8 cellular contexts compared by ENCODE assay signal in genomic region chr10:106705576-106706526, GRCh38.
DNase-seq lines count a peak whose midpoint lies in the region; ATAC-seq and TF ChIP-seq lines count a peak whose summit lies in the region.

No MANE protein-coding gene starts in this region.

- no peak overlapping the region for H3K27ac ChIP-seq in A673 (ENCODE audit: low read depth, low read length, poor library complexity, severe bottlenecking)
- no peak overlapping the region for H3K27ac ChIP-seq in psoas muscle

- H3K36me3 Mint-ChIP-seq in HFFc6 (ENCODE audit: low read depth): no peaks in the 10 kb centered on the region
- H3K36me3 Mint-ChIP-seq in activated CD4-positive, alpha-beta memory T cell treated with anti-CD3 and anti-CD28 coated beads, Interleukin-2, amount 10 ng/mL, durations not matched to agents 7 days and 5 days (ENCODE audit: low read depth): no peaks in the 10 kb centered on the region

- peak overlapping the region; percentile 45; the same call in 1 of the 2 replicates for H3K4me3 Mint-ChIP-seq in HFFc6
- no peak overlapping the region for H3K4me3 Mint-ChIP-seq in activated CD4-positive, alpha-beta memory T cell treated with anti-CD3 and anti-CD28 coated beads, Interleukin-2, amount 10 ng/mL, durations not matched to agents 7 days and 5 days

- BruUV-seq in A673 (replicated peaks; lab: Mats Ljungman, UMichigan): no TSS peak

- no peak overlapping the region for H3K4me3 ChIP-seq in A673 (ENCODE audit: low read depth, low read length, poor library complexity, severe bottlenecking)
- H3K4me3 ChIP-seq in NB4 (ENCODE audit: low read depth, low read length): no peak overlapping the region
- H3K4me3 ChIP-seq in psoas muscle: no peak overlapping the region

- H3K36me3 ChIP-seq in A673 (ENCODE audit: insufficient read depth, low read length, poor library complexity, severe bottlenecking) (no peaks in the 10 kb centered on the region), psoas muscle (ENCODE audit: insufficient read depth in 1 of 2, low read depth in 1 of 2) (no peaks in the 10 kb centered on the region)

- peak; percentile 81 for DNase-seq in A673 (ENCODE audit: low spot score)
- peak; percentile 20 for DNase-seq in GM04504 (ENCODE audit: low read depth)
- peak; percentile 18 for DNase-seq in HFFc6
- peak; percentile 67 for DNase-seq in NB4 (ENCODE audit: low read depth)
- DNase-seq in activated CD4-positive, alpha-beta memory T cell treated with anti-CD3 and anti-CD28 coated beads, Interleukin-2, amount 10 ng/mL, durations not matched to agents 7 days and 5 days: peak; percentile 40
- DNase-seq in Right ventricle myocardium superior: no peak
- DNase-seq in psoas muscle: no peak
- DNase-seq in NCI-H128 (lab: John Stamatoyannopoulos, UW; ENCODE audit: unreplicated experiment): no peak

- H3K4me1 ChIP-seq in A673 (ENCODE audit: insufficient read depth, low read length, poor library complexity, severe bottlenecking) (no peaks in the 10 kb centered on the region), psoas muscle (no peaks in the 10 kb centered on the region)

- intact Hi-C loops in A673 (cut with micrococcal nuclease; ENCODE audit: unreplicated experiment): loop anchor here (2.0 to 10.0 kb wide), 3 partner anchors 301 to 1839 kb away; no protein-coding TSS in a partner anchor
- intact Hi-C loops in Right ventricle myocardium superior (cut with DNase I): no loop called here
- intact Hi-C loops in psoas muscle (cut with DNase I): no loop called here

- no peak for TF ChIP-seq POLR2A in NB4 (IDR thresholded peaks at IDR 0.05; ENCODE audit: extremely low read depth, insufficient read length)

- H3K27me3 ChIP-seq in A673 (replicated peaks; ENCODE audit: insufficient read depth, low read depth, low read length, poor library complexity) (no peaks in the 10 kb centered on the region), psoas muscle (ENCODE audit: insufficient read depth in 3 of 3, low read length in 2 of 3) (no peaks in the 10 kb centered on the region)

- H3K9me3 ChIP-seq in A673 (ENCODE audit: low read depth, low read length, poor library complexity, severe bottlenecking): no peaks in the 10 kb centered on the region
- H3K9me3 ChIP-seq in psoas muscle: no peaks in the 10 kb centered on the region

- CTCF ChIA-PET in A673 (lab: Charles Lee): interaction anchor here (0.6 to 1.0 kb wide), 5 partner anchors 60 to 1499 kb away, joined by 3 to 5 read pairs (median 4); no protein-coding TSS in a partner anchor
- CTCF ChIA-PET in activated CD4-positive, alpha-beta memory T cell treated with anti-CD3 and anti-CD28 coated beads, Interleukin-2, amount 10 ng/mL, durations not matched to agents 7 days and 5 days (lab: Charles Lee): interaction anchor here (0.9 to 1.5 kb wide), 3 partner anchors 17 to 279 kb away, joined by 3 to 4 read pairs (median 3); no protein-coding TSS in a partner anchor

- ATAC-seq in Right ventricle myocardium superior (ENCODE audit: poor library complexity) (peak; percentile 82), psoas muscle (peak in 1 of 4 donors; percentile 67)

- TF ChIP-seq CTCF in A673 (conservative IDR thresholded peaks at IDR 0.05; ENCODE audit: low read depth, low read length) (peak; percentile 93), HFFc6 (IDR thresholded peaks at IDR 0.05) (peak; percentile 91), NB4 (IDR thresholded peaks at IDR 0.05; ENCODE audit: low read depth, low read length) (peak; percentile 91), psoas muscle (IDR thresholded peaks at IDR 0.05) (peak; percentile 51)

- H3K27ac Mint-ChIP-seq in HFFc6: no peak overlapping the region
- no peak overlapping the region for H3K27ac Mint-ChIP-seq in activated CD4-positive, alpha-beta memory T cell treated with anti-CD3 and anti-CD28 coated beads, Interleukin-2, amount 10 ng/mL, durations not matched to agents 7 days and 5 days

- POLR2A ChIA-PET in A673 (lab: Charles Lee; ENCODE audit: low non-redundant PET): no interaction called here
- POLR2A ChIA-PET in activated CD4-positive, alpha-beta memory T cell treated with anti-CD3 and anti-CD28 coated beads, Interleukin-2, amount 10 ng/mL, durations not matched to agents 7 days and 5 days (lab: Charles Lee): no interaction called here

- WGBS in psoas muscle, 3 donors: 7 to 13% (median 8%) methylated on average over 9 of the region's 9 CpGs

- H3K9me3 Mint-ChIP-seq in HFFc6: no peaks in the 10 kb centered on the region
- no peaks in the 10 kb centered on the region for H3K9me3 Mint-ChIP-seq in activated CD4-positive, alpha-beta memory T cell treated with anti-CD3 and anti-CD28 coated beads, Interleukin-2, amount 10 ng/mL, durations not matched to agents 7 days and 5 days

- H3K4me1 Mint-ChIP-seq in HFFc6 (ENCODE audit: low read depth): peaks cover 9% of the 10 kb centered on the region; the same call in 1 of the 2 replicates
- no peaks in the 10 kb centered on the region for H3K4me1 Mint-ChIP-seq in activated CD4-positive, alpha-beta memory T cell treated with anti-CD3 and anti-CD28 coated beads, Interleukin-2, amount 10 ng/mL, durations not matched to agents 7 days and 5 days

- no peaks in the 10 kb centered on the region for H3K27me3 Mint-ChIP-seq in HFFc6 (ENCODE audit: insufficient read depth)
- H3K27me3 Mint-ChIP-seq in activated CD4-positive, alpha-beta memory T cell treated with anti-CD3 and anti-CD28 coated beads, Interleukin-2, amount 10 ng/mL, durations not matched to agents 7 days and 5 days: no peaks in the 10 kb centered on the region

Comparison
In these comparisons a context has a peak if more than half of its experiments do, and no peak if none do; other contexts are left out.
1. DNase-seq: peak in A673 (single experiment), GM04504 (single experiment), HFFc6 (single experiment), NB4 (single experiment) and activated CD4-positive, alpha-beta memory T cell treated with anti-CD3 and anti-CD28 coated beads, Interleukin-2, amount 10 ng/mL, durations not matched to agents 7 days and 5 days (single experiment); none in Right ventricle myocardium superior (single experiment), psoas muscle (0 of 2) and NCI-H128 (single experiment).
2. Peak in every context shown above with its lines, with median percentiles within 50 percentile points of each other: CTCF ChIP-seq.